In genomic region chr9:129598089-129598596, GRCh38 we compare ENCODE assay signal across 10 cellular contexts. TPM values are rescaled to one million over a fixed set of nuclear protein-coding genes. Genes with fewer than 3 reads are reported as not detected.
DNase-seq lines count a peak whose midpoint lies in the region; FAIRE-seq and TF ChIP-seq lines count a peak whose summit lies in the region.
"Had no signal": no experiment of that assay in that cellular context is flagged by ENCODE, and none has a peak within 500 bp of the region (broad histone marks: within the 10 kb centered on the region; RNA-seq: fewer than 3 reads in every experiment).

No MANE protein-coding gene starts in this region.

- TF ChIP-seq POLR2A in tibial nerve (IDR thresholded peaks at IDR 0.05): no peak

- no peak for TF ChIP-seq EP300 in tibial nerve (IDR thresholded peaks at IDR 0.05)

- CTCF ChIA-PET in activated naive CD4-positive, alpha-beta T cell treated with anti-CD3 and anti-CD28 coated beads, Interleukin-2, amount 10 ng/mL, durations not matched to agents 7 days and 5 days (lab: Charles Lee): no interaction called here

- 69 to 80% methylated on average over 9 to 12 of the region's 14 CpGs for WGBS in mesodermal cell (ENCODE audit: insufficient coverage in 2 of 2), 2 experiments
- 62 to 67% methylated on average over 14 of the region's 14 CpGs for WGBS in tibial nerve, 2 donors

- H3K4me3 Mint-ChIP-seq in activated naive CD4-positive, alpha-beta T cell treated with anti-CD3 and anti-CD28 coated beads, Interleukin-2, amount 10 ng/mL, durations not matched to agents 7 days and 5 days: peak overlapping the region; percentile 48

- peaks cover 39% of the 10 kb centered on the region for H3K4me1 Mint-ChIP-seq in activated naive CD4-positive, alpha-beta T cell treated with anti-CD3 and anti-CD28 coated beads, Interleukin-2, amount 10 ng/mL, durations not matched to agents 7 days and 5 days

- H3K4me1 ChIP-seq in mesodermal cell (ENCODE audit: control insufficient read depth, insufficient read depth, low read length, poor library complexity, severe bottlenecking): peaks cover 36% of the 10 kb centered on the region
- H3K4me1 ChIP-seq in tibial nerve: peaks cover 0 to 51% (median 16%) of the 10 kb centered on the region in 4 donors

- H3K36me3 ChIP-seq in bronchial epithelial cell (ENCODE audit: control insufficient read depth, insufficient read depth, low read length) (no peaks in the 10 kb centered on the region), mesodermal cell (ENCODE audit: control insufficient read depth, insufficient read depth, low read length) (no peaks in the 10 kb centered on the region), tibial nerve (no peaks in the 10 kb centered on the region)

- FAIRE-seq in bronchial epithelial cell (lab: Jason Lieb, UNC): no peak

- no peak for DNase-seq in activated naive CD4-positive, alpha-beta T cell treated with anti-CD3 and anti-CD28 coated beads, Interleukin-2, amount 10 ng/mL, durations not matched to agents 7 days and 5 days
- DNase-seq in activated naive CD4-positive, alpha-beta T cell treated with anti-CD3 and anti-CD28 coated beads, Interleukin-2, amount 50 U/mL, for 16 hours: no peak
- DNase-seq in bronchial epithelial cell (ENCODE audit: low read depth) (no peak), tibial nerve (ENCODE audit: low spot score in 2 of 2) (no peak), NCI-H82 treated with DMSO at 0.1 percent for 48 hours (lab: John Stamatoyannopoulos, UW; ENCODE audit: unreplicated experiment) (no peak), NCI-H2171 (lab: John Stamatoyannopoulos, UW) (no peak), DMS114 treated with DMSO at 0.1 percent for 48 hours (lab: John Stamatoyannopoulos, UW; ENCODE audit: unreplicated experiment) (no peak)
- DNase-seq: NCI-H69 had no signal

- peaks cover 86% of the 10 kb centered on the region for H3K27me3 Mint-ChIP-seq in activated naive CD4-positive, alpha-beta T cell treated with anti-CD3 and anti-CD28 coated beads, Interleukin-2, amount 10 ng/mL, durations not matched to agents 7 days and 5 days

- H3K4me3 ChIP-seq in bronchial epithelial cell (ENCODE audit: low read depth, low read length) (peak overlapping the region; percentile 50), mesodermal cell (ENCODE audit: extremely low read depth, insufficient read depth, low read length, poor library complexity, severe bottlenecking) (peak overlapping the region; percentile 46), tibial nerve (peak overlapping the region in 2 of 4 donors; percentile 46 to 59)

- H3K27ac ChIP-seq in mesodermal cell (ENCODE audit: low read depth, low read length, severe bottlenecking) (peak overlapping the region; percentile 81), tibial nerve (peak overlapping the region; percentile 85 to 94 (median 91))
- H3K27ac ChIP-seq: C4-2B had no signal

- no peaks in the 10 kb centered on the region for H3K27me3 ChIP-seq in bronchial epithelial cell (ENCODE audit: control insufficient read depth, insufficient read depth, low read length)
- no peaks in the 10 kb centered on the region for H3K27me3 ChIP-seq in tibial nerve

- no peaks in the 10 kb centered on the region for H3K36me3 Mint-ChIP-seq in activated naive CD4-positive, alpha-beta T cell treated with anti-CD3 and anti-CD28 coated beads, Interleukin-2, amount 10 ng/mL, durations not matched to agents 7 days and 5 days

- no peaks in the 10 kb centered on the region for H3K9me3 Mint-ChIP-seq in activated naive CD4-positive, alpha-beta T cell treated with anti-CD3 and anti-CD28 coated beads, Interleukin-2, amount 10 ng/mL, durations not matched to agents 7 days and 5 days

- H3K27ac Mint-ChIP-seq in activated naive CD4-positive, alpha-beta T cell treated with anti-CD3 and anti-CD28 coated beads, Interleukin-2, amount 10 ng/mL, durations not matched to agents 7 days and 5 days: no peak overlapping the region

- no peaks in the 10 kb centered on the region for H3K9me3 ChIP-seq in mesodermal cell (ENCODE audit: control insufficient read depth, low read length)
- no peaks in the 10 kb centered on the region for H3K9me3 ChIP-seq in tibial nerve

- TF ChIP-seq CTCF in bronchial epithelial cell (IDR thresholded peaks at IDR 0.05; ENCODE audit: insufficient read depth, low read length, severe bottlenecking): no peak
- no peak for TF ChIP-seq CTCF in tibial nerve (IDR thresholded peaks at IDR 0.05)

RNA-seq across cellular contexts. Expression of gene C9orf50, which starts 22.8 kb away (rescaled TPM):
- total RNA-seq in bronchial epithelial cell: not detected in 2 replicates
- 0.29 TPM for polyA plus RNA-seq in mesodermal cell (2013, experiment 1 of 2)
- not detected for polyA plus RNA-seq in mesodermal cell (2013, experiment 2 of 2)
- total RNA-seq in tibial nerve: 1 to 10 TPM in 3 of 4 donors, under 1 TPM in 1; 0.90 to 1.7 (median 1.3) TPM

RNA-seq across cellular contexts. Expression of gene NTMT1, which starts 27.8 kb away (rescaled TPM):
- 32.6 and 40.8 TPM in 2 replicates for total RNA-seq in bronchial epithelial cell
- 60.6 TPM for polyA plus RNA-seq in mesodermal cell (2013, experiment 1 of 2)
- polyA plus RNA-seq in mesodermal cell (2013, experiment 2 of 2): 49.5 TPM
- total RNA-seq in tibial nerve: 10 to 100 TPM; 23.9 to 30.6 (median 27.5) TPM

RNA-seq across cellular contexts. Expression of gene ASB6, which starts 43.8 kb away (rescaled TPM):
- 6.1 and 9.2 TPM in 2 replicates for total RNA-seq in bronchial epithelial cell
- 16.8 TPM for polyA plus RNA-seq in mesodermal cell (2013, experiment 1 of 2)
- polyA plus RNA-seq in mesodermal cell (2013, experiment 2 of 2): 13.4 TPM
- 10 to 100 TPM; 14.9 to 25.5 (median 22.4) TPM for total RNA-seq in tibial nerve
